19 cellular contexts compared by ENCODE assay signal in genomic region chr9:4760122-4760521, GRCh38. TPM values are rescaled to one million over a fixed set of nuclear protein-coding genes. Genes with fewer than 3 reads are reported as not detected.
DNase-seq lines count a peak whose midpoint lies in the region; ATAC-seq and TF ChIP-seq lines count a peak whose summit lies in the region.
"Had no signal": no experiment of that assay in that cellular context is flagged by ENCODE, and none has a peak within 500 bp of the region (broad histone marks: within the 10 kb centered on the region; RNA-seq: fewer than 3 reads in every experiment).

No MANE protein-coding gene starts in this region.

- no peaks in the 10 kb centered on the region for H3K9me3 Mint-ChIP-seq in dendritic cell treated with granulocyte-macrophage colony-stimulating factor and Interleukin-4, amounts not matched to agents 40 ng/mL and 50 ng/mL, for 4 days
- H3K9me3 Mint-ChIP-seq in T-cell, result no peaks in the 10 kb centered on the region
- H3K9me3 Mint-ChIP-seq: activated naive CD4-positive, alpha-beta T cell treated with anti-CD3 and anti-CD28 coated beads, Interleukin-2, amount 50 U/mL, for 24 hours; activated T-helper 1 cell treated with anti-CD3 and anti-CD28 coated beads, Interleukin-12 subunit alpha, Interleukin-12 subunit beta, Interleukin-2, Interleukin-4 antibody, amounts not matched to agents 30 ng/mL and 10 ng/mL and 1 ng/mL, durations not matched to agents 14 hours and 24 hours and 36 hours; CD4-positive, alpha-beta memory T cell; stimulated activated effector memory CD8-positive, alpha-beta T cell treated with anti-CD3 and anti-CD28 coated beads, Interleukin-12 subunit alpha, Interleukin-12 subunit beta, amount 100 ng/mL, for 72 hours had no signal

- ATAC-seq in GM19351 (IDR thresholded peaks at IDR 0.05; ENCODE audit: unreplicated experiment), result no peak
- no peak for ATAC-seq in T-cell (replicated peaks in 1 of 4)
- ATAC-seq in HG03196 (IDR thresholded peaks at IDR 0.05; ENCODE audit: unreplicated experiment), result no peak

- no peaks in the 10 kb centered on the region for H3K27me3 ChIP-seq in neutrophil
- H3K27me3 ChIP-seq: vagina had no signal

- no peaks in the 10 kb centered on the region for H3K36me3 Mint-ChIP-seq in dendritic cell treated with granulocyte-macrophage colony-stimulating factor and Interleukin-4, amounts not matched to agents 40 ng/mL and 50 ng/mL, for 4 days (ENCODE audit: low read depth)
- H3K36me3 Mint-ChIP-seq in T-cell, result no peaks in the 10 kb centered on the region
- H3K36me3 Mint-ChIP-seq: CD4-positive, alpha-beta memory T cell had no signal

- peak overlapping the region; percentile 41 to 59 for H3K4me3 ChIP-seq in neutrophil (ENCODE audit: low read depth in 1 of 2, low read length in 1 of 2)
- H3K4me3 ChIP-seq: vagina had no signal

- intact Hi-C loops in dendritic cell treated with granulocyte-macrophage colony-stimulating factor and Interleukin-4, amounts not matched to agents 40 ng/mL and 50 ng/mL, for 4 days (cut with micrococcal nuclease), result loop anchor here (5.0 to 10.0 kb wide), 2 partner anchors 685 to 842 kb away; no protein-coding TSS in a partner anchor

- no peaks in the 10 kb centered on the region for H3K9me3 ChIP-seq in neutrophil
- H3K9me3 ChIP-seq: vagina had no signal

- DNase-seq in CD1c-positive myeloid dendritic cell (ENCODE audit: extremely low spot score) (peak; percentile 64), NOMO-1 (lab: John Stamatoyannopoulos, UW; ENCODE audit: unreplicated experiment in 2 of 2) (peak; percentile 11 to 63), SK-N-DZ (ENCODE audit: low spot score) (no peak), T-cell (no peak)
- DNase-seq: activated CD4-positive, alpha-beta T cell treated with anti-CD3 and anti-CD28 coated beads for 36 hours; CD4-positive, alpha-beta memory T cell; DMS 273 treated with DMSO at 0.1 percent for 48 hours; NCI-H1105 treated with DMSO at 0.1 percent for 48 hours; NCI-H2081; posterior cingulate gyrus; stimulated activated CD4-positive, alpha-beta T cell treated with anti-CD3 and anti-CD28 coated beads, Interleukin-1b, Interleukin-23, amount 100 ng/mL, for 48 hours had no signal

- H3K27me3 Mint-ChIP-seq in dendritic cell treated with granulocyte-macrophage colony-stimulating factor and Interleukin-4, amounts not matched to agents 40 ng/mL and 50 ng/mL, for 4 days, result peaks cover 11% of the 10 kb centered on the region
- H3K27me3 Mint-ChIP-seq in T-cell, result peaks cover 0 to 3% of the 10 kb centered on the region in 2 donors
- H3K27me3 Mint-ChIP-seq: activated naive CD4-positive, alpha-beta T cell treated with anti-CD3 and anti-CD28 coated beads, Interleukin-2, amount 50 U/mL, for 24 hours had no signal

- peak; percentile 14 for TF ChIP-seq CTCF in neutrophil (IDR thresholded peaks at IDR 0.05)

- H3K27ac Mint-ChIP-seq in dendritic cell treated with granulocyte-macrophage colony-stimulating factor and Interleukin-4, amounts not matched to agents 40 ng/mL and 50 ng/mL, for 4 days, result peak overlapping the region; percentile 50
- H3K27ac Mint-ChIP-seq in T-cell, result no peak overlapping the region
- H3K27ac Mint-ChIP-seq: activated CD4-positive, alpha-beta T cell treated with anti-CD3 and anti-CD28 coated beads for 36 hours; activated naive CD4-positive, alpha-beta T cell treated with anti-CD3 and anti-CD28 coated beads, Interleukin-2, amount 50 U/mL, for 24 hours; activated T-helper 1 cell treated with anti-CD3 and anti-CD28 coated beads, Interleukin-12 subunit alpha, Interleukin-12 subunit beta, Interleukin-2, Interleukin-4 antibody, amounts not matched to agents 30 ng/mL and 10 ng/mL and 1 ng/mL, durations not matched to agents 14 hours and 24 hours and 36 hours; CD4-positive, alpha-beta memory T cell; stimulated activated effector memory CD8-positive, alpha-beta T cell treated with anti-CD3 and anti-CD28 coated beads, Interleukin-12 subunit alpha, Interleukin-12 subunit beta, amount 100 ng/mL, for 72 hours had no signal

- H3K4me1 ChIP-seq in neutrophil (ENCODE audit: control insufficient read depth in 1 of 2, insufficient read depth in 1 of 2, low read depth in 1 of 2, low read length in 1 of 2), result peaks cover 56 to 58% of the 10 kb centered on the region in 2 experiments

- POLR2A ChIA-PET in T-cell (lab: Charles Lee), result interaction anchor here in 1 of 2 donors (0.7 kb wide), 1 partner anchor 29 kb away, joined by 5 read pairs; no protein-coding TSS in a partner anchor

- peaks cover 47% of the 10 kb centered on the region for H3K4me1 Mint-ChIP-seq in dendritic cell treated with granulocyte-macrophage colony-stimulating factor and Interleukin-4, amounts not matched to agents 40 ng/mL and 50 ng/mL, for 4 days (ENCODE audit: low read depth)
- peaks cover 7 to 15% (median 12%) of the 10 kb centered on the region in 3 donors for H3K4me1 Mint-ChIP-seq in T-cell

- CTCF ChIA-PET in T-cell (lab: Charles Lee), result interaction anchor here (0.6 to 4.0 kb wide), 21 partner anchors 10 to 1721 kb away, joined by 3 to 30 read pairs (median 4); partner anchors contain the start of genes CD274 (in 1 of the 2), JAK2 (in 1 of the 2) and RCL1 (in 1 of the 2)

- no peaks in the 10 kb centered on the region for H3K36me3 ChIP-seq in neutrophil
- H3K36me3 ChIP-seq: vagina had no signal

- no peak overlapping the region for H3K4me3 Mint-ChIP-seq in dendritic cell treated with granulocyte-macrophage colony-stimulating factor and Interleukin-4, amounts not matched to agents 40 ng/mL and 50 ng/mL, for 4 days
- H3K4me3 Mint-ChIP-seq in T-cell, result no peak overlapping the region
- H3K4me3 Mint-ChIP-seq: activated CD4-positive, alpha-beta T cell treated with anti-CD3 and anti-CD28 coated beads for 36 hours; activated naive CD4-positive, alpha-beta T cell treated with anti-CD3 and anti-CD28 coated beads, Interleukin-2, amount 50 U/mL, for 24 hours; activated T-helper 1 cell treated with anti-CD3 and anti-CD28 coated beads, Interleukin-12 subunit alpha, Interleukin-12 subunit beta, Interleukin-2, Interleukin-4 antibody, amounts not matched to agents 30 ng/mL and 10 ng/mL and 1 ng/mL, durations not matched to agents 14 hours and 24 hours and 36 hours; stimulated activated effector memory CD8-positive, alpha-beta T cell treated with anti-CD3 and anti-CD28 coated beads, Interleukin-12 subunit alpha, Interleukin-12 subunit beta, amount 100 ng/mL, for 72 hours had no signal

- H3K27ac ChIP-seq in neutrophil, result peak overlapping the region; percentile 91
- H3K27ac ChIP-seq: vagina had no signal

RNA-seq across cellular contexts. Expression of gene AK3, which starts 19.1 kb away (rescaled TPM):
- 30.0 and 30.1 TPM in 2 replicates for polyA plus RNA-seq in SK-N-DZ (2014; cell fraction: cytosol; rRNA removed)
- 47.7 and 56.8 TPM in 2 replicates for polyA plus RNA-seq in SK-N-DZ (2014; cell fraction: nucleus; rRNA removed)
- 10 to 100 TPM; 20.0 to 25.7 (median 23.1) TPM for total RNA-seq in T-cell

RNA-seq across cellular contexts. Expression of gene RCL1, which starts 32.6 kb away (rescaled TPM):
- polyA plus RNA-seq in SK-N-DZ (2014; cell fraction: cytosol; rRNA removed), result 10.0 and 18.5 TPM in 2 replicates
- 10.7 and 18.6 TPM in 2 replicates for polyA plus RNA-seq in SK-N-DZ (2014; cell fraction: nucleus; rRNA removed)
- 10 to 100 TPM; 22.0 to 38.7 (median 24.2) TPM for total RNA-seq in T-cell

Comparison
In these comparisons a context has a peak if more than half of its experiments do, and no peak if none do; other contexts are left out.
1. DNase-seq: peak in CD1c-positive myeloid dendritic cell (single experiment) and NOMO-1 (2 of 2); none in SK-N-DZ (single experiment) and T-cell (0 of 34).